1 cellular context compared by ENCODE assay signal in genomic region chr1:180256353-180257027, GRCh38.
TF ChIP-seq lines count a peak whose summit lies in the region.

No MANE protein-coding gene starts in this region.

TF ChIP-seq in WTC11, 78 proteins besides CTCF, POLR2A, EP300 and RAD21:
- TF ChIP-seq, protein P1, sequence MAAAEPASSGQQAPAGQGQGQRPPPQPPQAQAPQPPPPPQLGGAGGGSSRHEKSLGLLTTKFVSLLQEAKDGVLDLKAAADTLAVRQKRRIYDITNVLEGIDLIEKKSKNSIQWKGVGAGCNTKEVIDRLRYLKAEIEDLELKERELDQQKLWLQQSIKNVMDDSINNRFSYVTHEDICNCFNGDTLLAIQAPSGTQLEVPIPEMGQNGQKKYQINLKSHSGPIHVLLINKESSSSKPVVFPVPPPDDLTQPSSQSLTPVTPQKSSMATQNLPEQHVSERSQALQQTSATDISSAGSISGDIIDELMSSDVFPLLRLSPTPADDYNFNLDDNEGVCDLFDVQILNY (CRISPR knock-in tag; IDR thresholded peaks at IDR 0.05), result no peak
- TF ChIP-seq NR1H2 (CRISPR knock-in tag; IDR thresholded peaks at IDR 0.05), result no peak
- TF ChIP-seq, protein P2, sequence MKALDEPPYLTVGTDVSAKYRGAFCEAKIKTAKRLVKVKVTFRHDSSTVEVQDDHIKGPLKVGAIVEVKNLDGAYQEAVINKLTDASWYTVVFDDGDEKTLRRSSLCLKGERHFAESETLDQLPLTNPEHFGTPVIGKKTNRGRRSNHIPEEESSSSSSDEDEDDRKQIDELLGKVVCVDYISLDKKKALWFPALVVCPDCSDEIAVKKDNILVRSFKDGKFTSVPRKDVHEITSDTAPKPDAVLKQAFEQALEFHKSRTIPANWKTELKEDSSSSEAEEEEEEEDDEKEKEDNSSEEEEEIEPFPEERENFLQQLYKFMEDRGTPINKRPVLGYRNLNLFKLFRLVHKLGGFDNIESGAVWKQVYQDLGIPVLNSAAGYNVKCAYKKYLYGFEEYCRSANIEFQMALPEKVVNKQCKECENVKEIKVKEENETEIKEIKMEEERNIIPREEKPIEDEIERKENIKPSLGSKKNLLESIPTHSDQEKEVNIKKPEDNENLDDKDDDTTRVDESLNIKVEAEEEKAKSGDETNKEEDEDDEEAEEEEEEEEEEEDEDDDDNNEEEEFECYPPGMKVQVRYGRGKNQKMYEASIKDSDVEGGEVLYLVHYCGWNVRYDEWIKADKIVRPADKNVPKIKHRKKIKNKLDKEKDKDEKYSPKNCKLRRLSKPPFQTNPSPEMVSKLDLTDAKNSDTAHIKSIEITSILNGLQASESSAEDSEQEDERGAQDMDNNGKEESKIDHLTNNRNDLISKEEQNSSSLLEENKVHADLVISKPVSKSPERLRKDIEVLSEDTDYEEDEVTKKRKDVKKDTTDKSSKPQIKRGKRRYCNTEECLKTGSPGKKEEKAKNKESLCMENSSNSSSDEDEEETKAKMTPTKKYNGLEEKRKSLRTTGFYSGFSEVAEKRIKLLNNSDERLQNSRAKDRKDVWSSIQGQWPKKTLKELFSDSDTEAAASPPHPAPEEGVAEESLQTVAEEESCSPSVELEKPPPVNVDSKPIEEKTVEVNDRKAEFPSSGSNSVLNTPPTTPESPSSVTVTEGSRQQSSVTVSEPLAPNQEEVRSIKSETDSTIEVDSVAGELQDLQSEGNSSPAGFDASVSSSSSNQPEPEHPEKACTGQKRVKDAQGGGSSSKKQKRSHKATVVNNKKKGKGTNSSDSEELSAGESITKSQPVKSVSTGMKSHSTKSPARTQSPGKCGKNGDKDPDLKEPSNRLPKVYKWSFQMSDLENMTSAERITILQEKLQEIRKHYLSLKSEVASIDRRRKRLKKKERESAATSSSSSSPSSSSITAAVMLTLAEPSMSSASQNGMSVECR (CRISPR knock-in tag; IDR thresholded peaks at IDR 0.05; ENCODE audit: borderline replicate concordance), result no peak
- no peak for TF ChIP-seq NR2C2 (CRISPR knock-in tag; IDR thresholded peaks at IDR 0.05)
- TF ChIP-seq MYBL2 (CRISPR knock-in tag; IDR thresholded peaks at IDR 0.05), result no peak
- TF ChIP-seq CBFB (CRISPR knock-in tag; IDR thresholded peaks at IDR 0.05; ENCODE audit: low read depth), result no peak
- TF ChIP-seq ZNF423 (CRISPR knock-in tag; IDR thresholded peaks at IDR 0.05), result no peak
- TF ChIP-seq, protein P3, sequence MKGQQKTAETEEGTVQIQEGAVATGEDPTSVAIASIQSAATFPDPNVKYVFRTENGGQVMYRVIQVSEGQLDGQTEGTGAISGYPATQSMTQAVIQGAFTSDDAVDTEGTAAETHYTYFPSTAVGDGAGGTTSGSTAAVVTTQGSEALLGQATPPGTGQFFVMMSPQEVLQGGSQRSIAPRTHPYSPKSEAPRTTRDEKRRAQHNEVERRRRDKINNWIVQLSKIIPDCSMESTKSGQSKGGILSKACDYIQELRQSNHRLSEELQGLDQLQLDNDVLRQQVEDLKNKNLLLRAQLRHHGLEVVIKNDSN (CRISPR knock-in tag; IDR thresholded peaks at IDR 0.05), result no peak
- TF ChIP-seq, protein P4, sequence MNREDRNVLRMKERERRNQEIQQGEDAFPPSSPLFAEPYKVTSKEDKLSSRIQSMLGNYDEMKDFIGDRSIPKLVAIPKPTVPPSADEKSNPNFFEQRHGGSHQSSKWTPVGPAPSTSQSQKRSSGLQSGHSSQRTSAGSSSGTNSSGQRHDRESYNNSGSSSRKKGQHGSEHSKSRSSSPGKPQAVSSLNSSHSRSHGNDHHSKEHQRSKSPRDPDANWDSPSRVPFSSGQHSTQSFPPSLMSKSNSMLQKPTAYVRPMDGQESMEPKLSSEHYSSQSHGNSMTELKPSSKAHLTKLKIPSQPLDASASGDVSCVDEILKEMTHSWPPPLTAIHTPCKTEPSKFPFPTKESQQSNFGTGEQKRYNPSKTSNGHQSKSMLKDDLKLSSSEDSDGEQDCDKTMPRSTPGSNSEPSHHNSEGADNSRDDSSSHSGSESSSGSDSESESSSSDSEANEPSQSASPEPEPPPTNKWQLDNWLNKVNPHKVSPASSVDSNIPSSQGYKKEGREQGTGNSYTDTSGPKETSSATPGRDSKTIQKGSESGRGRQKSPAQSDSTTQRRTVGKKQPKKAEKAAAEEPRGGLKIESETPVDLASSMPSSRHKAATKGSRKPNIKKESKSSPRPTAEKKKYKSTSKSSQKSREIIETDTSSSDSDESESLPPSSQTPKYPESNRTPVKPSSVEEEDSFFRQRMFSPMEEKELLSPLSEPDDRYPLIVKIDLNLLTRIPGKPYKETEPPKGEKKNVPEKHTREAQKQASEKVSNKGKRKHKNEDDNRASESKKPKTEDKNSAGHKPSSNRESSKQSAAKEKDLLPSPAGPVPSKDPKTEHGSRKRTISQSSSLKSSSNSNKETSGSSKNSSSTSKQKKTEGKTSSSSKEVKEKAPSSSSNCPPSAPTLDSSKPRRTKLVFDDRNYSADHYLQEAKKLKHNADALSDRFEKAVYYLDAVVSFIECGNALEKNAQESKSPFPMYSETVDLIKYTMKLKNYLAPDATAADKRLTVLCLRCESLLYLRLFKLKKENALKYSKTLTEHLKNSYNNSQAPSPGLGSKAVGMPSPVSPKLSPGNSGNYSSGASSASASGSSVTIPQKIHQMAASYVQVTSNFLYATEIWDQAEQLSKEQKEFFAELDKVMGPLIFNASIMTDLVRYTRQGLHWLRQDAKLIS (CRISPR knock-in tag; IDR thresholded peaks at IDR 0.05; ENCODE audit: borderline replicate concordance), result no peak
- no peak for TF ChIP-seq ELF4 (CRISPR knock-in tag; IDR thresholded peaks at IDR 0.05; ENCODE audit: low read depth)
- TF ChIP-seq, protein P5, sequence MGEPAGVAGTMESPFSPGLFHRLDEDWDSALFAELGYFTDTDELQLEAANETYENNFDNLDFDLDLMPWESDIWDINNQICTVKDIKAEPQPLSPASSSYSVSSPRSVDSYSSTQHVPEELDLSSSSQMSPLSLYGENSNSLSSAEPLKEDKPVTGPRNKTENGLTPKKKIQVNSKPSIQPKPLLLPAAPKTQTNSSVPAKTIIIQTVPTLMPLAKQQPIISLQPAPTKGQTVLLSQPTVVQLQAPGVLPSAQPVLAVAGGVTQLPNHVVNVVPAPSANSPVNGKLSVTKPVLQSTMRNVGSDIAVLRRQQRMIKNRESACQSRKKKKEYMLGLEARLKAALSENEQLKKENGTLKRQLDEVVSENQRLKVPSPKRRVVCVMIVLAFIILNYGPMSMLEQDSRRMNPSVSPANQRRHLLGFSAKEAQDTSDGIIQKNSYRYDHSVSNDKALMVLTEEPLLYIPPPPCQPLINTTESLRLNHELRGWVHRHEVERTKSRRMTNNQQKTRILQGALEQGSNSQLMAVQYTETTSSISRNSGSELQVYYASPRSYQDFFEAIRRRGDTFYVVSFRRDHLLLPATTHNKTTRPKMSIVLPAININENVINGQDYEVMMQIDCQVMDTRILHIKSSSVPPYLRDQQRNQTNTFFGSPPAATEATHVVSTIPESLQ (CRISPR knock-in tag; IDR thresholded peaks at IDR 0.05), result no peak
- TF ChIP-seq FOXP1 (CRISPR knock-in tag; IDR thresholded peaks at IDR 0.05; ENCODE audit: borderline replicate concordance), result no peak
- no peak for TF ChIP-seq ZNF232 (CRISPR knock-in tag; IDR thresholded peaks at IDR 0.05)
- no peak for TF ChIP-seq CREM (CRISPR knock-in tag; IDR thresholded peaks at IDR 0.05)
- TF ChIP-seq SOX15 (CRISPR knock-in tag; IDR thresholded peaks at IDR 0.05), result no peak
- no peak for TF ChIP-seq ZNF416 (CRISPR knock-in tag; IDR thresholded peaks at IDR 0.05)
- no peak for TF ChIP-seq JAZF1 (CRISPR knock-in tag; IDR thresholded peaks at IDR 0.05)
